20 cellular contexts compared by ENCODE assay signal in the genomic region with DNA sequence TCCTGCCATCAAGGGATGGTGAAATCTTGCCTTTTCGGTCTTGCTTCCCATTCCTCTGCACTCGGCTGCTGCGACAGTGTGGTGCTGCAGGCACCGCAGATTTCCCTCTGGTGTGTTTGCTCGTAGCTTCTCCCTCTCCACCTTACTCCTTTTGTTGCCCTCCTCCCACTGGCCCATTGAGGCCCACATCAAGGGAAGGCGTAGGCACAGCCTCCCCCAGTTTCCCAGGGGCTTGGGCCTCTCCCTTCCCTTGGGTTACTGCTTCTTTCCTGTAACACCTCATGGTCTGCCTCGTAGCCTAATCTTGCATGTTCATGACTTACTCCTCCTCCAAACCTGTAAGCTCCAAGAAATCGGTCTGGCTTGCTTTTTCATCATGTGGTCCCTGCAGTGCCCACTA. TPM values are rescaled to one million over a fixed set of nuclear protein-coding genes. Genes with fewer than 3 reads are reported as not detected.
A peak's percentile ranks its signal among the peaks of the same experiment; 100 is the strongest.
DNase-seq lines count a peak whose midpoint lies in the region; ATAC-seq and TF ChIP-seq lines count a peak whose summit lies in the region.
"Had no signal": no experiment of that assay in that cellular context is flagged by ENCODE, and none has a peak within 500 bp of the region (broad histone marks: within the 10 kb centered on the region; RNA-seq: fewer than 3 reads in every experiment).

No MANE protein-coding gene starts in this region.

- no peak for DNase-seq in activated naive CD4-positive, alpha-beta T cell treated with anti-CD3 and anti-CD28 coated beads, Interleukin-2, amount 50 U/mL, for 72 hours (ENCODE audit: low spot score in 2 of 2)
- DNase-seq in T-helper 17 cell, result no peak
- DNase-seq in endothelial cell (ENCODE audit: low spot score), result no peak
- no peak for DNase-seq in stimulated activated naive B cell treated with anti-CD40 and anti-IgM and Interleukin-4, amounts not matched to agents 10 μg/mL and 1 μg/mL and 100 μg/mL, for 72 hours
- no peak for DNase-seq in HFFc6
- DNase-seq in NOMO-1 treated with DMSO at 0.1 percent for 48 hours (lab: John Stamatoyannopoulos, UW; ENCODE audit: unreplicated experiment), result no peak
- DNase-seq: activated naive CD4-positive, alpha-beta T cell treated with Interleukin-2 at 50 U/mL for 16 hours; body of pancreas; Caco-2; cortex of kidney; H7; left cardiac atrium; NCI-H1930; NCI-H446; transverse colon; WERI-Rb-1 had no signal

- ATAC-seq in activated naive CD4-positive, alpha-beta T cell treated with anti-CD3 and anti-CD28 coated beads, Interleukin-2, amount 50 U/mL, for 72 hours, result no peak
- ATAC-seq in T-helper 17 cell (no peak), GM21576 (IDR thresholded peaks at IDR 0.05; ENCODE audit: unreplicated experiment) (no peak)
- ATAC-seq in stimulated activated naive B cell treated with anti-CD40 and anti-IgM and Interleukin-4, amounts not matched to agents 10 μg/mL and 1 μg/mL and 100 μg/mL, for 72 hours (replicated peaks), result no peak
- ATAC-seq: body of pancreas, left cardiac atrium had no signal

- no peaks in the 10 kb centered on the region for H3K9me3 Mint-ChIP-seq in activated naive CD4-positive, alpha-beta T cell treated with anti-CD3 and anti-CD28 coated beads, Interleukin-2, amount 50 U/mL, for 24 hours
- peaks cover 5 to 7% of the 10 kb centered on the region in 2 donors for H3K9me3 Mint-ChIP-seq in activated naive CD4-positive, alpha-beta T cell treated with anti-CD3 and anti-CD28 coated beads, Interleukin-2, amount 50 U/mL, for 72 hours
- H3K9me3 Mint-ChIP-seq in endothelial cell (ENCODE audit: unreplicated experiment) (no peaks in the 10 kb centered on the region), HFFc6 (no peaks in the 10 kb centered on the region)
- H3K9me3 Mint-ChIP-seq in stimulated activated naive B cell treated with anti-CD40 and anti-IgM and Interleukin-4, amounts not matched to agents 10 μg/mL and 1 μg/mL and 100 μg/mL, for 72 hours, result no peaks in the 10 kb centered on the region
- H3K9me3 Mint-ChIP-seq: IgD-negative memory B cell had no signal

- no peaks in the 10 kb centered on the region for H3K27me3 Mint-ChIP-seq in activated naive CD4-positive, alpha-beta T cell treated with anti-CD3 and anti-CD28 coated beads, Interleukin-2, amount 50 U/mL, for 24 hours
- H3K27me3 Mint-ChIP-seq in T-helper 17 cell (no peaks in the 10 kb centered on the region), endothelial cell (ENCODE audit: unreplicated experiment) (peaks cover 4% of the 10 kb centered on the region), HFFc6 (ENCODE audit: insufficient read depth) (no peaks in the 10 kb centered on the region)
- H3K27me3 Mint-ChIP-seq in stimulated activated naive B cell treated with anti-CD40 and anti-IgM and Interleukin-4, amounts not matched to agents 10 μg/mL and 1 μg/mL and 100 μg/mL, for 72 hours, result no peaks in the 10 kb centered on the region
- H3K27me3 Mint-ChIP-seq: IgD-negative memory B cell had no signal

- H3K27ac Mint-ChIP-seq in activated naive CD4-positive, alpha-beta T cell treated with anti-CD3 and anti-CD28 coated beads, Interleukin-2, amount 50 U/mL, for 24 hours, result peak overlapping the region; percentile 66
- H3K27ac Mint-ChIP-seq in activated naive CD4-positive, alpha-beta T cell treated with anti-CD3 and anti-CD28 coated beads, Interleukin-2, amount 50 U/mL, for 72 hours, result peak overlapping the region in 1 of 2 donors; percentile 97
- peak overlapping the region; percentile 80 for H3K27ac Mint-ChIP-seq in T-helper 17 cell
- peak overlapping the region; percentile 32 for H3K27ac Mint-ChIP-seq in endothelial cell (ENCODE audit: unreplicated experiment)
- H3K27ac Mint-ChIP-seq in stimulated activated naive B cell treated with anti-CD40 and anti-IgM and Interleukin-4, amounts not matched to agents 10 μg/mL and 1 μg/mL and 100 μg/mL, for 72 hours, result peak overlapping the region; percentile 75
- no peak overlapping the region for H3K27ac Mint-ChIP-seq in HFFc6

- H3K9me3 ChIP-seq in T-helper 17 cell (ENCODE audit: control insufficient read depth, low read length, poor library complexity, severe bottlenecking), result no peaks in the 10 kb centered on the region
- H3K9me3 ChIP-seq: body of pancreas, Caco-2, right atrium auricular region, transverse colon had no signal

- peaks cover 13% of the 10 kb centered on the region for H3K36me3 Mint-ChIP-seq in activated naive CD4-positive, alpha-beta T cell treated with anti-CD3 and anti-CD28 coated beads, Interleukin-2, amount 50 U/mL, for 24 hours
- H3K36me3 Mint-ChIP-seq in activated naive CD4-positive, alpha-beta T cell treated with anti-CD3 and anti-CD28 coated beads, Interleukin-2, amount 50 U/mL, for 72 hours, result peaks cover 20 to 43% of the 10 kb centered on the region in 2 donors
- H3K36me3 Mint-ChIP-seq in T-helper 17 cell (ENCODE audit: low read depth) (no peaks in the 10 kb centered on the region), endothelial cell (ENCODE audit: low read depth, unreplicated experiment) (peaks cover 6% of the 10 kb centered on the region), HFFc6 (ENCODE audit: low read depth) (peaks cover 33% of the 10 kb centered on the region)
- H3K36me3 Mint-ChIP-seq in stimulated activated naive B cell treated with anti-CD40 and anti-IgM and Interleukin-4, amounts not matched to agents 10 μg/mL and 1 μg/mL and 100 μg/mL, for 72 hours, result peaks cover 29 to 41% of the 10 kb centered on the region in 2 donors

- TF ChIP-seq CTCF in endothelial cell (IDR thresholded peaks at IDR 0.05; ENCODE audit: unreplicated experiment) (no peak), HFFc6 (IDR thresholded peaks at IDR 0.05) (no peak)

- peaks cover 80% of the 10 kb centered on the region for H3K4me1 Mint-ChIP-seq in activated naive CD4-positive, alpha-beta T cell treated with anti-CD3 and anti-CD28 coated beads, Interleukin-2, amount 50 U/mL, for 24 hours
- peaks cover 47% of the 10 kb centered on the region for H3K4me1 Mint-ChIP-seq in T-helper 17 cell
- peaks cover 53% of the 10 kb centered on the region for H3K4me1 Mint-ChIP-seq in endothelial cell (ENCODE audit: unreplicated experiment)
- H3K4me1 Mint-ChIP-seq in stimulated activated naive B cell treated with anti-CD40 and anti-IgM and Interleukin-4, amounts not matched to agents 10 μg/mL and 1 μg/mL and 100 μg/mL, for 72 hours, result peaks cover 33 to 82% of the 10 kb centered on the region in 2 donors
- peaks cover 67% of the 10 kb centered on the region for H3K4me1 Mint-ChIP-seq in HFFc6 (ENCODE audit: low read depth)

- H3K4me3 Mint-ChIP-seq in activated naive CD4-positive, alpha-beta T cell treated with anti-CD3 and anti-CD28 coated beads, Interleukin-2, amount 50 U/mL, for 24 hours, result peak overlapping the region; percentile 34
- peak overlapping the region; percentile 25 for H3K4me3 Mint-ChIP-seq in T-helper 17 cell
- H3K4me3 Mint-ChIP-seq in endothelial cell (ENCODE audit: unreplicated experiment), result no peak overlapping the region
- H3K4me3 Mint-ChIP-seq in stimulated activated naive B cell treated with anti-CD40 and anti-IgM and Interleukin-4, amounts not matched to agents 10 μg/mL and 1 μg/mL and 100 μg/mL, for 72 hours, result peak overlapping the region; percentile 7 to 15
- H3K4me3 Mint-ChIP-seq in HFFc6, result no peak overlapping the region

RNA-seq across cellular contexts. Expression of a gene that starts 9.9 kb away (rescaled TPM):
- total RNA-seq in activated naive CD4-positive, alpha-beta T cell treated with anti-CD3 and anti-CD28 coated beads, Interleukin-2, amount 50 U/mL, for 72 hours, result 10 to 100 TPM; 13.6 to 17.3 TPM
- total RNA-seq in T-helper 17 cell (1 to 10 TPM; 6.7 to 8.8 TPM), endothelial cell (ENCODE audit: unreplicated experiment) (20.4 TPM)
- total RNA-seq in HFFc6 (2021; fragmentation: NEBNext Ultra II Directional; extraction: Animal tissue kit (Norgen Biotek cat#: 25700)), result 10 to 100 TPM; 16.3 to 18.5 (median 17.3) TPM

Comparison
In these comparisons a context has a peak if more than half of its experiments do, and no peak if none do; other contexts are left out.
1. H3K4me3 Mint-ChIP-seq: peak in activated naive CD4-positive, alpha-beta T cell treated with anti-CD3 and anti-CD28 coated beads, Interleukin-2, amount 50 U/mL, for 24 hours (single experiment), T-helper 17 cell (single experiment) and stimulated activated naive B cell treated with anti-CD40 and anti-IgM and Interleukin-4, amounts not matched to agents 10 μg/mL and 1 μg/mL and 100 μg/mL, for 72 hours (2 of 2); none in endothelial cell (single experiment) and HFFc6 (single experiment).